In the genomic region with DNA sequence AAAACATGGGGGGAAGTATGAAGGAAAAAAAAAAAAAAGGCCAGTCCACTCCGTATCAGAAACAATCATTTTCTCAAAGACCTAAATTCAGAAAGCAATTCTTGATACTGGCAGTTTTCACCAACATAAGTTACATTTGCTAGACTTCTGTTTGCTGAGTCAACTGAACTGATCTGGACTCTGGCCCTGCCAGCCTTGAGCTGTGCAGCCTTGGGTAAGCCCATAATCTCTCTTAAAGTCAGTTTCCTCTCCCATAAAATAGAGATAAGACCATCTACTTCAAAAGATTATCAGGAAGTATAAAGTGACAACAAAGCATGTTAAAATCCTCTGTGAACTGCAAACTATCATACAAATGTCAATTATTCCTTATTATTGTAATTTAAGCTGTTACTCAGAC, we compare ENCODE assay signal across 24 cellular contexts.
DNase-seq lines count a peak whose midpoint lies in the region; ATAC-seq and TF ChIP-seq lines count a peak whose summit lies in the region.
"Had no signal": no experiment of that assay in that cellular context is flagged by ENCODE, and none has a peak within 500 bp of the region (broad histone marks: within the 10 kb centered on the region; RNA-seq: fewer than 3 reads in every experiment).

No MANE protein-coding gene starts in this region.

- H4K91ac ChIP-seq in mesenchymal stem cell (ENCODE audit: low read length), result no peak overlapping the region

- H3K27me3 Mint-ChIP-seq in mesothelial cell of epicardium (ENCODE audit: low read depth) (no peaks in the 10 kb centered on the region), chondrocyte (ENCODE audit: low read depth) (no peaks in the 10 kb centered on the region)
- H3K27me3 Mint-ChIP-seq: activated naive CD8-positive, alpha-beta T cell had no signal

- no peak overlapping the region for H2BK15ac ChIP-seq in mesenchymal stem cell (ENCODE audit: low read depth, poor library complexity, severe bottlenecking)

- H3K14ac ChIP-seq in mesenchymal stem cell (ENCODE audit: low read length in 2 of 2), result no peak overlapping the region

- H4K8ac ChIP-seq in mesenchymal stem cell (ENCODE audit: low read length), result no peak overlapping the region

- H3K4me1 ChIP-seq in SK-N-SH (ENCODE audit: control insufficient read depth in 1 of 2, insufficient read depth in 2 of 2, low read depth in 1 of 2, low read length in 1 of 2) (peaks cover 0 to 20% of the 10 kb centered on the region in 2 experiments; a peak in 2 of 4 replicates), mesenchymal stem cell (ENCODE audit: control insufficient read depth, insufficient read depth, low read depth, low read length) (no peaks in the 10 kb centered on the region)
- H3K4me1 ChIP-seq: breast epithelium, gastroesophageal sphincter, left ventricle myocardium inferior, SJSA1, upper lobe of left lung had no signal

- H3K9me3 Mint-ChIP-seq in mesothelial cell of epicardium, result no peaks in the 10 kb centered on the region
- H3K9me3 Mint-ChIP-seq in chondrocyte (ENCODE audit: low read depth), result no peaks in the 10 kb centered on the region
- H3K9me3 Mint-ChIP-seq: T-helper 2 cell treated with Interferon-gamma antibody and Interleukin-4, amounts not matched to agents 5 μg/mL and 100 μg/mL, for 36 hours had no signal

- H3K36me3 ChIP-seq in SK-N-SH (replicated peaks in 1 of 2; ENCODE audit: control insufficient read depth in 1 of 2, insufficient read depth in 2 of 2, low read length in 1 of 2) (no peaks in the 10 kb centered on the region), mesenchymal stem cell (ENCODE audit: control insufficient read depth in 1 of 2, insufficient read depth in 2 of 2, low read depth in 1 of 2, low read length in 2 of 2) (peaks cover 0 to 14% of the 10 kb centered on the region in 2 experiments)
- H3K36me3 ChIP-seq: BE2C, breast epithelium, gastroesophageal sphincter, left ventricle myocardium inferior, SJSA1, upper lobe of left lung had no signal

- POLR2A ChIA-PET in SK-N-SH (lab: Yijun Ruan, JAX), result interaction anchor here (0.7 kb wide), 1 partner anchor 451 kb away, joined by 3 read pairs; no protein-coding TSS in a partner anchor

- H3K9me3 ChIP-seq in SK-N-SH (no peaks in the 10 kb centered on the region), mesenchymal stem cell (ENCODE audit: control insufficient read depth, low read length) (no peaks in the 10 kb centered on the region)
- H3K9me3 ChIP-seq: BE2C, breast epithelium, gastroesophageal sphincter, left ventricle myocardium inferior, SJSA1, upper lobe of left lung had no signal

- ATAC-seq in SK-N-SH treated with all-trans-retinoic acid at 6 μM for 48 hours, result no peak
- ATAC-seq in HG03354 (IDR thresholded peaks at IDR 0.05; ENCODE audit: poor library complexity, severe bottlenecking, unreplicated experiment), result no peak
- ATAC-seq: gastroesophageal sphincter had no signal

- no peaks in the 10 kb centered on the region; the same call in 1 of the 2 replicates for H4K20me1 ChIP-seq in SK-N-SH (ENCODE audit: insufficient read depth)

- H3K79me1 ChIP-seq in mesenchymal stem cell (replicated peaks; ENCODE audit: low read length, poor library complexity, severe bottlenecking), result peaks cover 34% of the 10 kb centered on the region

- peak overlapping the region; percentile 56 for H3K27ac Mint-ChIP-seq in mesothelial cell of epicardium
- no peak overlapping the region for H3K27ac Mint-ChIP-seq in chondrocyte (ENCODE audit: unreplicated experiment)
- H3K27ac Mint-ChIP-seq: activated naive CD8-positive, alpha-beta T cell; T-helper 2 cell treated with Interferon-gamma antibody and Interleukin-4, amounts not matched to agents 5 μg/mL and 100 μg/mL, for 36 hours had no signal

- H3K4me3 ChIP-seq in SK-N-SH (ENCODE audit: low read depth in 2 of 2, low read length in 1 of 2), result no peak overlapping the region
- no peak overlapping the region for H3K4me3 ChIP-seq in cardiac fibroblast (replicated peaks in 1 of 2; ENCODE audit: low read depth in 2 of 2, low read length in 2 of 2)
- no peak overlapping the region for H3K4me3 ChIP-seq in mesenchymal stem cell (ENCODE audit: insufficient read depth in 1 of 2, low read depth in 1 of 2, low read length in 2 of 2)
- H3K4me3 ChIP-seq: breast epithelium, gastroesophageal sphincter, left ventricle myocardium inferior, SJSA1, upper lobe of left lung had no signal

- peaks cover 60% of the 10 kb centered on the region for H3K79me2 ChIP-seq in SK-N-SH (ENCODE audit: insufficient read depth)

- no peak overlapping the region for H2BK5ac ChIP-seq in mesenchymal stem cell (ENCODE audit: low read depth, low read length, poor library complexity, severe bottlenecking)

- H3K36me3 Mint-ChIP-seq in mesothelial cell of epicardium (peaks cover 7% of the 10 kb centered on the region), chondrocyte (ENCODE audit: low read depth) (peaks cover 1% of the 10 kb centered on the region)

- H3K4me3 Mint-ChIP-seq in mesothelial cell of epicardium (no peak overlapping the region), chondrocyte (ENCODE audit: unreplicated experiment) (no peak overlapping the region)
- H3K4me3 Mint-ChIP-seq: activated naive CD8-positive, alpha-beta T cell; T-helper 2 cell treated with Interferon-gamma antibody and Interleukin-4, amounts not matched to agents 5 μg/mL and 100 μg/mL, for 36 hours had no signal

- TF ChIP-seq RAD21 in SK-N-SH (IDR thresholded peaks at IDR 0.05; ENCODE audit: low read length), result no peak

- no peak overlapping the region for H2BK120ac ChIP-seq in mesenchymal stem cell (ENCODE audit: low read depth, low read length)

- H3K9ac ChIP-seq in SK-N-SH (no peak overlapping the region), mesenchymal stem cell (ENCODE audit: low read length) (no peak overlapping the region)

- no peak overlapping the region for H2AK5ac ChIP-seq in mesenchymal stem cell (ENCODE audit: low read length, severe bottlenecking)

- no peak for TF ChIP-seq EP300 in SK-N-SH (IDR thresholded peaks at IDR 0.05; ENCODE audit: borderline replicate concordance in 1 of 2, low read depth in 1 of 2, low read length in 1 of 2)

- H3K4me2 ChIP-seq in SK-N-SH (no peak overlapping the region), mesenchymal stem cell (ENCODE audit: low read length, poor library complexity, severe bottlenecking) (no peak overlapping the region)

- no peak for TF ChIP-seq CTCF in SK-N-SH (IDR thresholded peaks at IDR 0.05)
- TF ChIP-seq CTCF in cardiac fibroblast (IDR thresholded peaks at IDR 0.05; ENCODE audit: low read depth, low read length), result no peak
- TF ChIP-seq CTCF in mesothelial cell of epicardium (IDR thresholded peaks at IDR 0.05; ENCODE audit: unreplicated experiment), result no peak
- no peak for TF ChIP-seq CTCF in chondrocyte (IDR thresholded peaks at IDR 0.05)

- H3K4me1 Mint-ChIP-seq in mesothelial cell of epicardium (peaks cover 13% of the 10 kb centered on the region), chondrocyte (ENCODE audit: low read depth) (peaks cover 9% of the 10 kb centered on the region)

- no peak overlapping the region for H3K27ac ChIP-seq in SK-N-SH (ENCODE audit: low read depth in 2 of 2, low read length in 1 of 2)
- no peak overlapping the region for H3K27ac ChIP-seq in mesenchymal stem cell (ENCODE audit: low read length, poor library complexity, severe bottlenecking)
- H3K27ac ChIP-seq: breast epithelium, gastroesophageal sphincter, left ventricle myocardium inferior, SJSA1, upper lobe of left lung had no signal

- no peak overlapping the region for H3K23ac ChIP-seq in mesenchymal stem cell (ENCODE audit: low read length in 2 of 2)

- CTCF ChIA-PET in SK-N-SH (lab: Yijun Ruan, JAX), result interaction anchor here (0.7 to 1.2 kb wide), 2 partner anchors 42 to 193 kb away, joined by 3 to 9 read pairs; no protein-coding TSS in a partner anchor

- H3F3A ChIP-seq in SK-N-SH (replicated peaks; ENCODE audit: insufficient read depth), result no peaks in the 10 kb centered on the region

- H3K27me3 ChIP-seq in SK-N-SH (ENCODE audit: insufficient read depth) (no peaks in the 10 kb centered on the region), mesenchymal stem cell (ENCODE audit: control insufficient read depth in 1 of 2, insufficient read depth in 1 of 2, low read length in 2 of 2) (no peaks in the 10 kb centered on the region)
- H3K27me3 ChIP-seq: BE2C, breast epithelium, gastroesophageal sphincter, SJSA1, upper lobe of left lung had no signal

- no peak overlapping the region for H2AFZ ChIP-seq in SK-N-SH (ENCODE audit: low read depth)
- H2AFZ ChIP-seq in mesenchymal stem cell (ENCODE audit: low read depth, low read length), result no peak overlapping the region

- H3K9me2 ChIP-seq in SK-N-SH, result no peaks in the 10 kb centered on the region

- H3K18ac ChIP-seq in mesenchymal stem cell (ENCODE audit: low read depth in 1 of 2, low read length in 2 of 2), result no peak overlapping the region

- DNase-seq in SK-N-SH (no peak), cardiac fibroblast (ENCODE audit: low read depth in 2 of 2) (peak; percentile 7 to 21), mesothelial cell of epicardium (ENCODE audit: low spot score in 2 of 2, unreplicated experiment in 2 of 2) (no peak), chondrocyte (ENCODE audit: low spot score) (no peak), mesenchymal stem cell (no peak)
- no peak for DNase-seq in activated CD4-positive, alpha-beta T cell treated with anti-CD3 and anti-CD28 coated beads, Interleukin-2, amount 50 U/mL, for 4 hours
- DNase-seq: 8988T; activated CD4-positive, CD25-positive, alpha-beta regulatory T cell; activated CD8-positive, alpha-beta memory T cell treated with anti-CD3 and anti-CD28 coated beads for 24 hours; BE2C; H7; left ventricle myocardium inferior; NCI-H1694; NCI-H748 treated with DMSO at 0.1 percent for 48 hours; right cardiac atrium; stimulated activated naive CD4-positive, alpha-beta T cell treated with Interleukin-2 at 50 U/mL for 16 hours; upper lobe of left lung had no signal

- H3K4ac ChIP-seq in mesenchymal stem cell (ENCODE audit: low read depth in 1 of 2, low read length in 2 of 2), result no peak overlapping the region

- 75% methylated on average over 1 of the region's 1 CpG for WGBS in SK-N-SH (ENCODE audit: low lambda C conversion rate)
- WGBS in mesenchymal stem cell, result 92% methylated on average over 1 of the region's 1 CpG

- H2BK12ac ChIP-seq in mesenchymal stem cell (ENCODE audit: low read length in 2 of 2), result no peak overlapping the region

TF ChIP-seq in SK-N-SH treated with all-trans-retinoic acid at 6 μM for 48 hours, 23 proteins besides CTCF, POLR2A, EP300 and RAD21:
- TF ChIP-seq ZFP3 (CRISPR knock-in tag; IDR thresholded peaks at IDR 0.05), result no peak
- TF ChIP-seq ZNF70 (CRISPR knock-in tag; IDR thresholded peaks at IDR 0.05), result peak; percentile 60

TF ChIP-seq in SK-N-SH, 30 proteins besides CTCF, POLR2A, EP300 and RAD21 (continues in another document):
- TF ChIP-seq GABPA (IDR thresholded peaks at IDR 0.05; ENCODE audit: low read depth), result no peak
- TF ChIP-seq FOXM1 (IDR thresholded peaks at IDR 0.05; ENCODE audit: low read depth), result no peak
- TF ChIP-seq, protein P1, sequence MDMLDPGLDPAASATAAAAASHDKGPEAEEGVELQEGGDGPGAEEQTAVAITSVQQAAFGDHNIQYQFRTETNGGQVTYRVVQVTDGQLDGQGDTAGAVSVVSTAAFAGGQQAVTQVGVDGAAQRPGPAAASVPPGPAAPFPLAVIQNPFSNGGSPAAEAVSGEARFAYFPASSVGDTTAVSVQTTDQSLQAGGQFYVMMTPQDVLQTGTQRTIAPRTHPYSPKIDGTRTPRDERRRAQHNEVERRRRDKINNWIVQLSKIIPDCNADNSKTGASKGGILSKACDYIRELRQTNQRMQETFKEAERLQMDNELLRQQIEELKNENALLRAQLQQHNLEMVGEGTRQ (IDR thresholded peaks at IDR 0.05; ENCODE audit: borderline replicate concordance, low read depth, low read length), result no peak

Comparison
In these comparisons a context has a peak if more than half of its experiments do, and no peak if none do; other contexts are left out.
1. DNase-seq: peak in cardiac fibroblast (2 of 2); none in SK-N-SH (single experiment), mesothelial cell of epicardium (0 of 2), activated CD4-positive, alpha-beta T cell treated with anti-CD3 and anti-CD28 coated beads, Interleukin-2, amount 50 U/mL, for 4 hours (0 of 2), chondrocyte (single experiment) and mesenchymal stem cell (single experiment).